In the genomic region with DNA sequence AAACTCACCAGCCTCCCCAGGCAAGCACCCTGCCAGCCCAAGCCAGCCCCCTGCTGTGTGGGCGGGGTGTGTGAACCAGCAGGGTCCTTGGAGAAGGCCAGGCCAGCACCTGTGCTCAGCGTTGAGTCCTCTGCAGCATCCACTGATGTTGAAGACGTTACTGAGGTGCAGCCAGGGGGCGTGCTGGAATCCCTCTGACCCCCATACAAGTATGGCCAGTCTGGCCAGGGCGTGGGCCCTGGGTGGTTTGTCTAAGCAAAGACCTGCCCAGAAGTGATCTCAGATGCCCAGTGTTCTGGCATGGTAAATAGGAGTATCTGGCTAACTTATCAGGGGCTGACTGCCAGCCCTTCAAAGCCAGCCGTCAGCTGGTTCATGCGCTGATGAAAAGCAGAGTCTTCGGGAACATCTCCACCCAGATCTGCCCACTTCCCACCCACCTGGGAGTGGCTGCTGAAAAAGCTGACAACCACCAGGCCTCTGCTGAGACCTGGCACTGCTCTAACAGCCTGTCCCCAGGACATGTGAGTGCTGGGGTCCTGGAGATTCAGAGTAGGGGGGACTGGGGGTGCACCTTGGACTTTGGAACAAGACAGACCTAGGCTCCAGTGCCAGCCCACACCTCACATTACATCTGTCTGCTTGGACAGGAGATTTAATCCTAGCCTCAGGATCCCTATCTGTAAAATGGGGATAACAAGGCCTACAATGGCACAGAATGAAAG, we compare ENCODE assay signal across 8 cellular contexts. TPM values are rescaled to one million over a fixed set of nuclear protein-coding genes. Genes with fewer than 3 reads are reported as not detected.
DNase-seq lines count a peak whose midpoint lies in the region; ATAC-seq and TF ChIP-seq lines count a peak whose summit lies in the region.

No MANE protein-coding gene starts in this region.

- no peak for TF ChIP-seq CTCF in OCI-LY7 (conservative IDR thresholded peaks at IDR 0.05; ENCODE audit: low read length)

- POLR2A ChIA-PET in OCI-LY7 (lab: Charles Lee): no interaction called here

- no TSS peak for BruUV-seq in OCI-LY7 (replicated peaks; lab: Mats Ljungman, UMichigan)

- H3K4me1 Mint-ChIP-seq in activated naive CD8-positive, alpha-beta T cell treated with anti-CD3 and anti-CD28 coated beads, Interleukin-2, amount 50 U/mL, for 24 hours: peaks cover 73% of the 10 kb centered on the region
- H3K4me1 Mint-ChIP-seq in stimulated activated memory B cell treated with anti-CD40 and anti-IgM and Interleukin-4, amounts not matched to agents 10 μg/mL and 1 μg/mL and 100 μg/mL, for 72 hours: no peaks in the 10 kb centered on the region
- H3K4me1 Mint-ChIP-seq in stimulated activated naive B cell treated with anti-CD40 and anti-IgM and Interleukin-4, amounts not matched to agents 10 μg/mL and 1 μg/mL and 100 μg/mL, for 72 hours: no peaks in the 10 kb centered on the region

- H4K20me1 ChIP-seq in OCI-LY7 (ENCODE audit: insufficient read depth, low read length): no peaks in the 10 kb centered on the region

- H3K4me1 ChIP-seq in right cardiac atrium (ENCODE audit: control insufficient read depth, insufficient read depth, low read length): peaks cover 44% of the 10 kb centered on the region
- H3K4me1 ChIP-seq in OCI-LY7 (ENCODE audit: insufficient read depth, low read length, poor library complexity, severe bottlenecking): no peaks in the 10 kb centered on the region

- H3K27ac ChIP-seq in right cardiac atrium (ENCODE audit: low read length) (peak overlapping the region; percentile 92), OCI-LY7 (ENCODE audit: low read depth, low read length, poor library complexity, severe bottlenecking) (no peak overlapping the region)

- no peaks in the 10 kb centered on the region for H3K9me3 ChIP-seq in right cardiac atrium (ENCODE audit: control insufficient read depth, low read length)
- H3K9me3 ChIP-seq in OCI-LY7 (ENCODE audit: low read length): no peaks in the 10 kb centered on the region

- CTCF ChIA-PET in OCI-LY7 (lab: Charles Lee; ENCODE audit: unreplicated experiment): interaction anchor here (0.6 kb wide), 1 partner anchor 51 kb away, joined by 3 read pairs; no protein-coding TSS in a partner anchor

- peak in 56 of 76 experiments; percentile 1 to 65 (median 25) for DNase-seq in HUDEP-2 (lab: John Stamatoyannopoulos, UW; ENCODE audit: unreplicated experiment in 76 of 76)
- peak; percentile 36 for DNase-seq in activated naive CD8-positive, alpha-beta T cell treated with anti-CD3 and anti-CD28 coated beads, Interleukin-2, amount 50 U/mL, for 24 hours
- peak; percentile 66 to 83 (median 74) for DNase-seq in right cardiac atrium
- no peak for DNase-seq in stimulated activated naive B cell treated with anti-CD40 and anti-IgM and Interleukin-4, amounts not matched to agents 10 μg/mL and 1 μg/mL and 100 μg/mL, for 72 hours
- DNase-seq in superior temporal gyrus (ENCODE audit: extremely low spot score): no peak
- no peak for DNase-seq in OCI-LY7 (ENCODE audit: low spot score)

- H3K4me3 ChIP-seq in right cardiac atrium (ENCODE audit: low read length) (no peak overlapping the region), OCI-LY7 (ENCODE audit: low read depth, low read length, poor library complexity, severe bottlenecking) (no peak overlapping the region)

- intact Hi-C loops in right cardiac atrium (cut with DNase I): loop anchor here in 1 of 4 donors (5.0 kb wide), 1 partner anchor 39 kb away; a partner anchor contains a TSS
- intact Hi-C loops in OCI-LY7 (cut with micrococcal nuclease; ENCODE audit: unreplicated experiment): no loop called here

- H3K27ac Mint-ChIP-seq in activated naive CD8-positive, alpha-beta T cell treated with anti-CD3 and anti-CD28 coated beads, Interleukin-2, amount 50 U/mL, for 24 hours: peak overlapping the region; percentile 7
- no peak overlapping the region for H3K27ac Mint-ChIP-seq in stimulated activated memory B cell treated with anti-CD40 and anti-IgM and Interleukin-4, amounts not matched to agents 10 μg/mL and 1 μg/mL and 100 μg/mL, for 72 hours
- no peak overlapping the region for H3K27ac Mint-ChIP-seq in stimulated activated naive B cell treated with anti-CD40 and anti-IgM and Interleukin-4, amounts not matched to agents 10 μg/mL and 1 μg/mL and 100 μg/mL, for 72 hours

- no peaks in the 10 kb centered on the region for H3K36me3 ChIP-seq in OCI-LY7 (ENCODE audit: insufficient read depth, low read length)

- no peaks in the 10 kb centered on the region for H3K79me2 ChIP-seq in OCI-LY7 (ENCODE audit: insufficient read depth, low read depth, low read length)

- ATAC-seq in activated naive CD8-positive, alpha-beta T cell treated with anti-CD3 and anti-CD28 coated beads, Interleukin-2, amount 50 U/mL, for 24 hours: peak; percentile 53
- peak; percentile 6 to 8 for ATAC-seq in right cardiac atrium
- peak; percentile 10 for ATAC-seq in stimulated activated memory B cell treated with anti-CD40 and anti-IgM and Interleukin-4, amounts not matched to agents 10 μg/mL and 1 μg/mL and 100 μg/mL, for 72 hours
- ATAC-seq in HG03565 (IDR thresholded peaks at IDR 0.05; ENCODE audit: unreplicated experiment): no peak
- no peak for ATAC-seq in stimulated activated naive B cell treated with anti-CD40 and anti-IgM and Interleukin-4, amounts not matched to agents 10 μg/mL and 1 μg/mL and 100 μg/mL, for 72 hours (replicated peaks)

- no peaks in the 10 kb centered on the region for H3K27me3 ChIP-seq in right cardiac atrium (ENCODE audit: control insufficient read depth, insufficient read depth)

- no peak overlapping the region for H2AFZ ChIP-seq in OCI-LY7 (ENCODE audit: low read length)

- H3K4me3 Mint-ChIP-seq in activated naive CD8-positive, alpha-beta T cell treated with anti-CD3 and anti-CD28 coated beads, Interleukin-2, amount 50 U/mL, for 24 hours: no peak overlapping the region
- no peak overlapping the region for H3K4me3 Mint-ChIP-seq in stimulated activated memory B cell treated with anti-CD40 and anti-IgM and Interleukin-4, amounts not matched to agents 10 μg/mL and 1 μg/mL and 100 μg/mL, for 72 hours
- H3K4me3 Mint-ChIP-seq in stimulated activated naive B cell treated with anti-CD40 and anti-IgM and Interleukin-4, amounts not matched to agents 10 μg/mL and 1 μg/mL and 100 μg/mL, for 72 hours: no peak overlapping the region

- no peaks in the 10 kb centered on the region for H3K36me3 Mint-ChIP-seq in activated naive CD8-positive, alpha-beta T cell treated with anti-CD3 and anti-CD28 coated beads, Interleukin-2, amount 50 U/mL, for 24 hours (ENCODE audit: low read depth)
- no peaks in the 10 kb centered on the region for H3K36me3 Mint-ChIP-seq in stimulated activated memory B cell treated with anti-CD40 and anti-IgM and Interleukin-4, amounts not matched to agents 10 μg/mL and 1 μg/mL and 100 μg/mL, for 72 hours
- no peaks in the 10 kb centered on the region for H3K36me3 Mint-ChIP-seq in stimulated activated naive B cell treated with anti-CD40 and anti-IgM and Interleukin-4, amounts not matched to agents 10 μg/mL and 1 μg/mL and 100 μg/mL, for 72 hours

- H3K27me3 Mint-ChIP-seq in activated naive CD8-positive, alpha-beta T cell treated with anti-CD3 and anti-CD28 coated beads, Interleukin-2, amount 50 U/mL, for 24 hours: no peaks in the 10 kb centered on the region
- peaks cover 15% of the 10 kb centered on the region for H3K27me3 Mint-ChIP-seq in stimulated activated memory B cell treated with anti-CD40 and anti-IgM and Interleukin-4, amounts not matched to agents 10 μg/mL and 1 μg/mL and 100 μg/mL, for 72 hours
- H3K27me3 Mint-ChIP-seq in stimulated activated naive B cell treated with anti-CD40 and anti-IgM and Interleukin-4, amounts not matched to agents 10 μg/mL and 1 μg/mL and 100 μg/mL, for 72 hours: no peaks in the 10 kb centered on the region

- H3K9me2 ChIP-seq in OCI-LY7 (ENCODE audit: insufficient read depth, low read length): no peaks in the 10 kb centered on the region

- H3K4me2 ChIP-seq in OCI-LY7 (ENCODE audit: low read length): no peak overlapping the region

- 39% methylated on average over 8 of the region's 8 CpGs for WGBS in right cardiac atrium

- no peaks in the 10 kb centered on the region for H3K9me3 Mint-ChIP-seq in activated naive CD8-positive, alpha-beta T cell treated with anti-CD3 and anti-CD28 coated beads, Interleukin-2, amount 50 U/mL, for 24 hours
- no peaks in the 10 kb centered on the region for H3K9me3 Mint-ChIP-seq in stimulated activated memory B cell treated with anti-CD40 and anti-IgM and Interleukin-4, amounts not matched to agents 10 μg/mL and 1 μg/mL and 100 μg/mL, for 72 hours
- no peaks in the 10 kb centered on the region for H3K9me3 Mint-ChIP-seq in stimulated activated naive B cell treated with anti-CD40 and anti-IgM and Interleukin-4, amounts not matched to agents 10 μg/mL and 1 μg/mL and 100 μg/mL, for 72 hours

RNA-seq across cellular contexts. Expression of a gene that starts 41.1 kb away (rescaled TPM):
- total RNA-seq in right cardiac atrium (100 to 1,000 TPM; 133 to 305 (median 171) TPM), OCI-LY7 (2022) (0.51 and 1.2 TPM in 2 replicates)
- 80.5 TPM for polyA plus RNA-seq in right cardiac atrium
- total RNA-seq in OCI-LY7 (2014; rRNA removed; shearing (Covaris generic)): 0.39 and 1.8 TPM in 2 replicates

Comparison
In these comparisons a context has a peak if more than half of its experiments do, and no peak if none do; other contexts are left out.
1. DNase-seq: peak in HUDEP-2 (56 of 76), activated naive CD8-positive, alpha-beta T cell treated with anti-CD3 and anti-CD28 coated beads, Interleukin-2, amount 50 U/mL, for 24 hours (single experiment) and right cardiac atrium (3 of 3); none in stimulated activated naive B cell treated with anti-CD40 and anti-IgM and Interleukin-4, amounts not matched to agents 10 μg/mL and 1 μg/mL and 100 μg/mL, for 72 hours (single experiment), superior temporal gyrus (single experiment) and OCI-LY7 (single experiment).
2. ATAC-seq: peak in activated naive CD8-positive, alpha-beta T cell treated with anti-CD3 and anti-CD28 coated beads, Interleukin-2, amount 50 U/mL, for 24 hours (single experiment), right cardiac atrium (2 of 2) and stimulated activated memory B cell treated with anti-CD40 and anti-IgM and Interleukin-4, amounts not matched to agents 10 μg/mL and 1 μg/mL and 100 μg/mL, for 72 hours (single experiment); none in HG03565 (single experiment) and stimulated activated naive B cell treated with anti-CD40 and anti-IgM and Interleukin-4, amounts not matched to agents 10 μg/mL and 1 μg/mL and 100 μg/mL, for 72 hours (0 of 2).
3. RNA of a gene that starts 41.1 kb away (total RNA-seq): 133 to 305 TPM in right cardiac atrium; 0.39 to 1.8 TPM in OCI-LY7; every median in the first group is over 10 times any median in the second.